Comparison of ENCODE assay signal across 1 cellular context in genomic region chr12:103841690-103842584, GRCh38.
TF ChIP-seq lines count a peak whose summit lies in the region.

No MANE protein-coding gene starts in this region.

TF ChIP-seq in K562, 482 proteins besides CTCF, POLR2A, EP300 and RAD21 (continued from another document and continues in another):
- TF ChIP-seq ZNF592 (IDR thresholded peaks at IDR 0.05) (peak; percentile 46; the same call in 1 of the 2 replicates), PCBP1 (IDR thresholded peaks at IDR 0.05; ENCODE audit: low read depth, low read length, poor library complexity, severe bottlenecking) (no peak), SP1 (CRISPR knock-in tag; IDR thresholded peaks at IDR 0.05) (0 out of 2 replicates have a peak, but pooled peaks have one; percentile 81), PML (IDR thresholded peaks at IDR 0.05; ENCODE audit: low read length) (0 out of 2 replicates have a peak, but pooled peaks have one; percentile 26), MNT (conservative IDR thresholded peaks at IDR 0.05) (peak in 1 of 2 experiments; percentile 8; a peak in 2 of 4 replicates), PATZ1 (CRISPR knock-in tag; IDR thresholded peaks at IDR 0.05; ENCODE audit: borderline replicate concordance) (0 out of 2 replicates have a peak, but pooled peaks have one; percentile 19), EGR1 (conservative IDR thresholded peaks at IDR 0.05) (peak; percentile 86), BCL6 (CRISPR knock-in tag; IDR thresholded peaks at IDR 0.05) (no peak), TFAP4 (CRISPR knock-in tag; IDR thresholded peaks at IDR 0.05; ENCODE audit: borderline replicate concordance) (no peak), TEAD1 (CRISPR knock-in tag; IDR thresholded peaks at IDR 0.05) (no peak), TBP (optimal IDR thresholded peaks at IDR 0.05; ENCODE audit: low read depth, low read length) (peak; percentile 14), CEBPZ (IDR thresholded peaks at IDR 0.05; ENCODE audit: borderline replicate concordance, low read depth, low read length) (no peak), GABPB2 (CRISPR knock-in tag; conservative IDR thresholded peaks at IDR 0.05) (no peak), PYGO2 (tag; IDR thresholded peaks at IDR 0.05) (no peak), ZBTB1 (CRISPR knock-in tag; IDR thresholded peaks at IDR 0.05; ENCODE audit: borderline replicate concordance, low read depth) (peak; percentile 76), STAT6 (CRISPR knock-in tag; IDR thresholded peaks at IDR 0.05) (0 out of 2 replicates have a peak, but pooled peaks have one; percentile 54), AFF1 (IDR thresholded peaks at IDR 0.05; ENCODE audit: low read depth in 1 of 2, partially characterized antibody in 2 of 2) (no peak), SMC3 (conservative IDR thresholded peaks at IDR 0.05; ENCODE audit: insufficient read depth, low read depth, low read length) (0 out of 2 replicates have a peak, but pooled peaks have one; percentile 13), ZNF318 (IDR thresholded peaks at IDR 0.05; ENCODE audit: borderline replicate concordance in 1 of 2, low read depth in 1 of 2) (no peak)
